In genomic region chr20:8232332-8232731, GRCh38 we compare ENCODE assay signal across 21 cellular contexts.
DNase-seq lines count a peak whose midpoint lies in the region; ATAC-seq and TF ChIP-seq lines count a peak whose summit lies in the region.
"Had no signal": no experiment of that assay in that cellular context is flagged by ENCODE, and none has a peak within 500 bp of the region (broad histone marks: within the 10 kb centered on the region; RNA-seq: fewer than 3 reads in every experiment).

No MANE protein-coding gene starts in this region.

- DNase-seq in cerebellar cortex (ENCODE audit: low spot score) (peak; percentile 89), inferior parietal cortex (ENCODE audit: extremely low spot score) (peak; percentile 38), gastrocnemius medialis (no peak), left colon (no peak), GOT3 (lab: John Stamatoyannopoulos, UW) (no peak)
- DNase-seq: CD8-positive, alpha-beta T cell; DND-41; KBM-7; MM.1S; NCI-H1048; NCI-H1417 treated with DMSO at 0.1 percent for 48 hours; NCI-H187; NCI-H2107; NCI-H2227 treated with DMSO at 0.1 percent for 48 hours; NCI-H510A; PC-9; RPMI8226 had no signal

- H3K9ac ChIP-seq in BLaER1 treated with 17β-estradiol and CSF1 and Interleukin-3, amounts not matched to agents 10 nM and 100 nM: no peak overlapping the region

- intact Hi-C loops in gastrocnemius medialis (cut with DNase I; ENCODE audit: low total_unique reads) (no loop called here), left colon (cut with DNase I, micrococcal nuclease) (no loop called here)

- no peak overlapping the region for H3K27ac ChIP-seq in BLaER1 treated with 17β-estradiol and CSF1 and Interleukin-3, amounts not matched to agents 10 nM and 100 nM
- peak overlapping the region in 2 of 4 donors; percentile 21 to 53 for H3K27ac ChIP-seq in gastrocnemius medialis
- H3K27ac ChIP-seq: PC-9 had no signal

- no peak for TF ChIP-seq POLR2A in gastrocnemius medialis (IDR thresholded peaks at IDR 0.05)

- TF ChIP-seq CTCF in gastrocnemius medialis (IDR thresholded peaks at IDR 0.05 in 4 of 5, conservative IDR thresholded peaks at IDR 0.05 in 1 of 5): no peak

- no peaks in the 10 kb centered on the region for H3K27me3 ChIP-seq in BLaER1 treated with 17β-estradiol and CSF1 and Interleukin-3, amounts not matched to agents 10 nM and 100 nM
- no peaks in the 10 kb centered on the region for H3K27me3 ChIP-seq in gastrocnemius medialis

- peak; percentile 82 to 93 for ATAC-seq in gastrocnemius medialis
- no peak for ATAC-seq in left colon
- no peak for ATAC-seq in GM19467 (IDR thresholded peaks at IDR 0.05; ENCODE audit: unreplicated experiment)
- ATAC-seq: CD8-positive, alpha-beta T cell; HCT116; SK-N-SH treated with all-trans-retinoic acid at 6 μM for 48 hours had no signal

- H3K4me2 ChIP-seq in BLaER1 treated with 17β-estradiol and CSF1 and Interleukin-3, amounts not matched to agents 10 nM and 100 nM: peak overlapping the region in 6 of 11 experiments; percentile 1 to 76 (median 41); a peak in 7 of 22 replicates
- H3K4me2 ChIP-seq: PC-9 had no signal

- H3K4me3 ChIP-seq in BLaER1 treated with 17β-estradiol and CSF1 and Interleukin-3, amounts not matched to agents 10 nM and 100 nM: no peak overlapping the region
- H3K4me3 ChIP-seq in gastrocnemius medialis: no peak overlapping the region
- H3K4me3 ChIP-seq: PC-9 had no signal

- H4K20me1 ChIP-seq in BLaER1 treated with 17β-estradiol and CSF1 and Interleukin-3, amounts not matched to agents 10 nM and 100 nM: no peaks in the 10 kb centered on the region

- 0 out of 22 replicates have a peak, but pooled peaks cover 0 to 3% (median 0%) of the 10 kb centered on the region in 11 experiments for H3K36me3 ChIP-seq in BLaER1 treated with 17β-estradiol and CSF1 and Interleukin-3, amounts not matched to agents 10 nM and 100 nM
- H3K36me3 ChIP-seq in gastrocnemius medialis: no peaks in the 10 kb centered on the region

- peaks cover 0 to 54% (median 34%) of the 10 kb centered on the region in 10 experiments; a peak in 13 of 20 replicates for H3K4me1 ChIP-seq in BLaER1 treated with 17β-estradiol and CSF1 and Interleukin-3, amounts not matched to agents 10 nM and 100 nM
- peaks cover 35 to 48% of the 10 kb centered on the region in 2 donors for H3K4me1 ChIP-seq in gastrocnemius medialis

- H3K9me3 ChIP-seq in BLaER1 treated with 17β-estradiol and CSF1 and Interleukin-3, amounts not matched to agents 10 nM and 100 nM (replicated peaks in 1 of 11): peaks cover 0 to 7% (median 0%) of the 10 kb centered on the region in 11 experiments; a peak in 2 of 22 replicates
- no peaks in the 10 kb centered on the region for H3K9me3 ChIP-seq in gastrocnemius medialis

- in situ Hi-C loops in gastrocnemius medialis (cut with MboI; ENCODE audit: low sequenced_read_pairs in 4 of 4): no loop called here

Comparison
In these comparisons a context has a peak if more than half of its experiments do, and no peak if none do; other contexts are left out.
1. DNase-seq: peak in cerebellar cortex (single experiment) and inferior parietal cortex (single experiment); none in gastrocnemius medialis (0 of 2), left colon (0 of 2) and GOT3 (single experiment).
2. ATAC-seq: peak in gastrocnemius medialis (2 of 2); none in left colon (single experiment) and GM19467 (single experiment).